In genomic region chr14:58283730-58284129, GRCh38 we compare ENCODE assay signal across 1 cellular context.
TF ChIP-seq lines count a peak whose summit lies in the region.

No MANE protein-coding gene starts in this region.

TF ChIP-seq in HepG2, 621 proteins besides CTCF, POLR2A, EP300 and RAD21 (continued from another document):
- TF ChIP-seq ZBTB4 (CRISPR knock-in tag; IDR thresholded peaks at IDR 0.05; ENCODE audit: borderline replicate concordance) (no peak), ZNF703 (CRISPR knock-in tag; IDR thresholded peaks at IDR 0.05; ENCODE audit: borderline replicate concordance) (no peak), ZNF615 (CRISPR knock-in tag; IDR thresholded peaks at IDR 0.05; ENCODE audit: borderline replicate concordance) (no peak), ZFP36L1 (CRISPR knock-in tag; IDR thresholded peaks at IDR 0.05) (no peak), ZNF260 (CRISPR knock-in tag; IDR thresholded peaks at IDR 0.05; ENCODE audit: borderline replicate concordance, low read depth) (no peak), ZFP62 (CRISPR knock-in tag; IDR thresholded peaks at IDR 0.05) (no peak), DDIT3 (CRISPR knock-in tag; IDR thresholded peaks at IDR 0.05) (no peak), SNAI1 (CRISPR knock-in tag; IDR thresholded peaks at IDR 0.05; ENCODE audit: borderline replicate concordance) (no peak), SP1 (IDR thresholded peaks at IDR 0.05) (no peak), SP1 (CRISPR knock-in tag; IDR thresholded peaks at IDR 0.05) (no peak), TCF7 (IDR thresholded peaks at IDR 0.05; ENCODE audit: low read depth) (no peak), NR2F1 (CRISPR knock-in tag; IDR thresholded peaks at IDR 0.05) (no peak), SAFB2 (CRISPR knock-in tag; IDR thresholded peaks at IDR 0.05; ENCODE audit: borderline replicate concordance, low read depth) (no peak), THAP11 (CRISPR knock-in tag; IDR thresholded peaks at IDR 0.05) (no peak), HNRNPK (IDR thresholded peaks at IDR 0.05; ENCODE audit: low read depth, low read length, poor library complexity, severe bottlenecking) (no peak), ZNF563 (CRISPR knock-in tag; IDR thresholded peaks at IDR 0.05) (no peak), ZNF784 (CRISPR knock-in tag; IDR thresholded peaks at IDR 0.05; ENCODE audit: borderline replicate concordance) (no peak), ZNF597 (CRISPR knock-in tag; IDR thresholded peaks at IDR 0.05) (no peak), ZZZ3 (CRISPR knock-in tag; IDR thresholded peaks at IDR 0.05; ENCODE audit: borderline replicate concordance) (no peak), NFIB (CRISPR knock-in tag; IDR thresholded peaks at IDR 0.05; ENCODE audit: borderline replicate concordance) (no peak), GATAD2A (CRISPR knock-in tag; IDR thresholded peaks at IDR 0.05) (peak; percentile 72), NFRKB (IDR thresholded peaks at IDR 0.05) (no peak)
- TF ChIP-seq, protein P1, sequence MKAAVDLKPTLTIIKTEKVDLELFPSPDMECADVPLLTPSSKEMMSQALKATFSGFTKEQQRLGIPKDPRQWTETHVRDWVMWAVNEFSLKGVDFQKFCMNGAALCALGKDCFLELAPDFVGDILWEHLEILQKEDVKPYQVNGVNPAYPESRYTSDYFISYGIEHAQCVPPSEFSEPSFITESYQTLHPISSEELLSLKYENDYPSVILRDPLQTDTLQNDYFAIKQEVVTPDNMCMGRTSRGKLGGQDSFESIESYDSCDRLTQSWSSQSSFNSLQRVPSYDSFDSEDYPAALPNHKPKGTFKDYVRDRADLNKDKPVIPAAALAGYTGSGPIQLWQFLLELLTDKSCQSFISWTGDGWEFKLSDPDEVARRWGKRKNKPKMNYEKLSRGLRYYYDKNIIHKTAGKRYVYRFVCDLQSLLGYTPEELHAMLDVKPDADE (CRISPR knock-in tag; IDR thresholded peaks at IDR 0.05): no peak
- TF ChIP-seq, protein P2, sequence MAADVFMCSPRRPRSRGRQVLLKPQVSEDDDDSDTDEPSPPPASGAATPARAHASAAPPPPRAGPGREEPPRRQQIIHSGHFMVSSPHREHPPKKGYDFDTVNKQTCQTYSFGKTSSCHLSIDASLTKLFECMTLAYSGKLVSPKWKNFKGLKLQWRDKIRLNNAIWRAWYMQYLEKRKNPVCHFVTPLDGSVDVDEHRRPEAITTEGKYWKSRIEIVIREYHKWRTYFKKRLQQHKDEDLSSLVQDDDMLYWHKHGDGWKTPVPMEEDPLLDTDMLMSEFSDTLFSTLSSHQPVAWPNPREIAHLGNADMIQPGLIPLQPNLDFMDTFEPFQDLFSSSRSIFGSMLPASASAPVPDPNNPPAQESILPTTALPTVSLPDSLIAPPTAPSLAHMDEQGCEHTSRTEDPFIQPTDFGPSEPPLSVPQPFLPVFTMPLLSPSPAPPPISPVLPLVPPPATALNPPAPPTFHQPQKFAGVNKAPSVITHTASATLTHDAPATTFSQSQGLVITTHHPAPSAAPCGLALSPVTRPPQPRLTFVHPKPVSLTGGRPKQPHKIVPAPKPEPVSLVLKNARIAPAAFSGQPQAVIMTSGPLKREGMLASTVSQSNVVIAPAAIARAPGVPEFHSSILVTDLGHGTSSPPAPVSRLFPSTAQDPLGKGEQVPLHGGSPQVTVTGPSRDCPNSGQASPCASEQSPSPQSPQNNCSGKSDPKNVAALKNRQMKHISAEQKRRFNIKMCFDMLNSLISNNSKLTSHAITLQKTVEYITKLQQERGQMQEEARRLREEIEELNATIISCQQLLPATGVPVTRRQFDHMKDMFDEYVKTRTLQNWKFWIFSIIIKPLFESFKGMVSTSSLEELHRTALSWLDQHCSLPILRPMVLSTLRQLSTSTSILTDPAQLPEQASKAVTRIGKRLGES (CRISPR knock-in tag; IDR thresholded peaks at IDR 0.05; ENCODE audit: borderline replicate concordance): no peak
